ENCODE assay signal across 14 cellular contexts in genomic region chr2:231575612-231576256, GRCh38. TPM values are rescaled to one million over a fixed set of nuclear protein-coding genes. Genes with fewer than 3 reads are reported as not detected.
"Had no signal": no experiment of that assay in that cellular context is flagged by ENCODE, and none has a peak within 500 bp of the region (broad histone marks: within the 10 kb centered on the region; RNA-seq: fewer than 3 reads in every experiment).

No MANE protein-coding gene starts in this region.

- H3K27me3 ChIP-seq: adrenal gland, gastroesophageal sphincter, vagina had no signal

- H3K27ac ChIP-seq: adrenal gland, coronary artery, epithelial cell of prostate, gastroesophageal sphincter, stomach, thoracic aorta, vagina had no signal

- H3K9me3 ChIP-seq: adrenal gland, gastroesophageal sphincter, stomach, thoracic aorta, vagina had no signal

- H3K4me3 ChIP-seq: adrenal gland, coronary artery, gastroesophageal sphincter, lung, stomach, thoracic aorta, vagina had no signal

- H3K36me3 ChIP-seq: adrenal gland, gastroesophageal sphincter, stomach, thoracic aorta, vagina had no signal

- ATAC-seq: gastroesophageal sphincter; naive thymus-derived CD8-positive, alpha-beta T cell had no signal

- DNase-seq: activated naive CD4-positive, alpha-beta T cell treated with anti-CD3 and anti-CD28 coated beads, Interleukin-2, amount 10 ng/mL, durations not matched to agents 7 days and 5 days; adrenal gland; central memory CD4-positive, alpha-beta T cell; effector CD4-positive, alpha-beta T cell; naive thymus-derived CD8-positive, alpha-beta T cell; stimulated activated CD4-positive, alpha-beta T cell treated with anti-CD3 and anti-CD28 coated beads, Interleukin-2, amount 100 ng/mL, for 48 hours; stimulated activated CD8-positive, alpha-beta memory T cell treated with anti-CD3 and anti-CD28 coated beads, Interleukin-4, amount 100 ng/mL, for 48 hours; stomach had no signal

- H3K4me1 ChIP-seq: adrenal gland, stomach had no signal

RNA-seq across cellular contexts. Expression of gene TEX44, which starts 16.9 kb away (rescaled TPM):
- polyA plus RNA-seq: adrenal gland; lung; naive thymus-derived CD8-positive, alpha-beta T cell; stomach had no signal
